27 cellular contexts compared by ENCODE assay signal in the genomic region with DNA sequence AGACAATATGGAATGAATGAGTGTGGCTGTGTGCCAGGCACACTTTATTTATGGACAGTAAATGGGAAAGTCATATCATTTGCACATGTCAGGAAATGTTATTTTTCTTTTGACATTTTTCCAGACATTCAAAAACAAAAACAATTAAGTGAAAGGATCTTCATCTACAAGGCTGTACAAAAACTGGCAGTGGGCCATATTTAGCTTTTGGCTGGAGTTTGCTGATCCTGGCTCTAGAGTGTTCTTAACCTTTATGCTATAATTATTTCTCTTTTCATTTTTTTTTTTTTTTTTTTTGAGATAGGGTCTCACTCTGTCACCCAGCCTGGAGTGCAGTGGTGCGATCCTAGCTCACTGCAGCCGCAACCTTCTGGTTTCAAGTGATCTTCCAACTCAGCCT. TPM values are rescaled to one million over a fixed set of nuclear protein-coding genes. Genes with fewer than 3 reads are reported as not detected.
DNase-seq lines count a peak whose midpoint lies in the region; ATAC-seq, FAIRE-seq and TF ChIP-seq lines count a peak whose summit lies in the region.
"Had no signal": no experiment of that assay in that cellular context is flagged by ENCODE, and none has a peak within 500 bp of the region (broad histone marks: within the 10 kb centered on the region; RNA-seq: fewer than 3 reads in every experiment).

No MANE protein-coding gene starts in this region.

- FAIRE-seq in K562 (lab: Jason Lieb, UNC) = no peak
- FAIRE-seq: GM12891, RCC 7860 had no signal

- in situ Hi-C loops in K562 (cut with MboI) = loop anchor here (10.0 kb wide), 1 partner anchor 340 kb away; no protein-coding TSS in a partner anchor

- no peaks in the 10 kb centered on the region for H3K27me3 ChIP-seq in K562 (ENCODE audit: control insufficient read depth in 2 of 2, insufficient read depth in 2 of 2, low read length in 2 of 2)

- no peaks in the 10 kb centered on the region for H3K9me1 ChIP-seq in K562 (ENCODE audit: control insufficient read depth, insufficient read depth, low read length)

- no peak overlapping the region for H3K4me3 ChIP-seq in K562
- H3K4me3 ChIP-seq: GM23338, HAP-1 had no signal

- no peaks in the 10 kb centered on the region for H3K36me3 ChIP-seq in K562 (ENCODE audit: control insufficient read depth, insufficient read depth, low read length)
- H3K36me3 ChIP-seq: HAP-1 had no signal

- POLR2A ChIA-PET in K562 (lab: Yijun Ruan, JAX) = interaction anchor here (3.3 kb wide), 1 partner anchor 7 kb away, joined by 21 read pairs; a partner anchor contains a TSS

- H3K27ac ChIP-seq in K562 (ENCODE audit: extremely low read depth, low read depth, low read length) = no peak overlapping the region
- H3K27ac ChIP-seq: 22Rv1, C4-2B, HL-60 had no signal

- H3K4me2 ChIP-seq in K562 (ENCODE audit: insufficient read depth, low read length) = no peak overlapping the region
- H3K4me2 ChIP-seq: GM23338 had no signal

- TF ChIP-seq EP300 in K562 (IDR thresholded peaks at IDR 0.05; ENCODE audit: low read length) = no peak

- intact Hi-C loops in K562 (cut with micrococcal nuclease) = no loop called here

- H3K9ac ChIP-seq in K562 (ENCODE audit: insufficient read depth in 1 of 2, low read depth in 2 of 2, low read length in 2 of 2) = no peak overlapping the region

- TF ChIP-seq CTCF in K562 (IDR thresholded peaks at IDR 0.05 in 2 of 3, conservative IDR thresholded peaks at IDR 0.05 in 1 of 3; ENCODE audit: insufficient read depth in 2 of 3, low read depth in 1 of 3, low read length in 3 of 3) = no peak

- DNase-seq in DMS 273 (lab: John Stamatoyannopoulos, UW; ENCODE audit: unreplicated experiment) = peak; percentile 19
- no peak for DNase-seq in DMS 273 treated with DMSO at 0.1 percent for 48 hours (lab: John Stamatoyannopoulos, UW)
- DNase-seq in NCI-H1105 (lab: John Stamatoyannopoulos, UW) = peak; percentile 22
- no peak for DNase-seq in K562 (ENCODE audit: extremely low read depth in 1 of 4, low spot score in 3 of 4)
- peak; percentile 47 to 71 for DNase-seq in lung microvascular endothelial cell (ENCODE audit: low read depth in 2 of 2)
- no peak for DNase-seq in NCI-H1092 (lab: John Stamatoyannopoulos, UW)
- no peak for DNase-seq in NCI-H82 (lab: John Stamatoyannopoulos, UW)
- DNase-seq: ACHN; Calu3; CD8-positive, alpha-beta memory T cell; DMS53; KG1; NCI-H1417; NCI-H1694 treated with DMSO at 0.1 percent for 48 hours; NCI-H510A; OCI-M1 had no signal

- no peak for TF ChIP-seq RAD21 in K562 (CRISPR knock-in tag; conservative IDR thresholded peaks at IDR 0.05 in 1 of 2, IDR thresholded peaks at IDR 0.05 in 1 of 2)

- ATAC-seq in K562 = no peak
- ATAC-seq in GM18511 (IDR thresholded peaks at IDR 0.05; ENCODE audit: unreplicated experiment) = no peak
- ATAC-seq: GM23338, Right ventricle myocardium inferior had no signal

- no peak overlapping the region for H2AFZ ChIP-seq in K562 (ENCODE audit: low read depth, low read length)
- H2AFZ ChIP-seq: GM23338 had no signal

- CTCF ChIA-PET in K562 (lab: Yijun Ruan, JAX; ENCODE audit: low intra/inter-chr PET ratio) = no interaction called here

- no peak for TF ChIP-seq POLR2A in K562 (conservative IDR thresholded peaks at IDR 0.05)

- no peaks in the 10 kb centered on the region for H3K79me2 ChIP-seq in K562 (ENCODE audit: control insufficient read depth, insufficient read depth, low read length)

- BruUV-seq in K562 (replicated peaks; lab: Mats Ljungman, UMichigan) = no TSS peak

- peaks cover 23 to 26% of the 10 kb centered on the region in 2 experiments for H3K4me1 ChIP-seq in K562 (replicated peaks in 1 of 2; ENCODE audit: control insufficient read depth in 2 of 2, insufficient read depth in 2 of 2, low read length in 2 of 2)

- H3K9me3 ChIP-seq in K562 (replicated peaks; ENCODE audit: control insufficient read depth, insufficient read depth, low read depth, low read length) = no peaks in the 10 kb centered on the region
- H3K9me3 ChIP-seq: HAP-1 had no signal

- no peaks in the 10 kb centered on the region; the same call in 1 of the 2 replicates for H4K20me1 ChIP-seq in K562 (replicated peaks; ENCODE audit: control insufficient read depth, insufficient read depth, low read length)

- WGBS in K562 (ENCODE audit: insufficient coverage, low coverage, missing lambda C conversion rate) = no CpG with 5 or more reads among the region's 2 CpGs

TF ChIP-seq in K562, 482 proteins besides CTCF, POLR2A, EP300 and RAD21 (continues in another document):
- TF ChIP-seq NFIX (CRISPR knock-in tag; IDR thresholded peaks at IDR 0.05; ENCODE audit: low read depth) = 0 out of 2 replicates have a peak, but pooled peaks have one; percentile 11
- TF ChIP-seq, protein P1, sequence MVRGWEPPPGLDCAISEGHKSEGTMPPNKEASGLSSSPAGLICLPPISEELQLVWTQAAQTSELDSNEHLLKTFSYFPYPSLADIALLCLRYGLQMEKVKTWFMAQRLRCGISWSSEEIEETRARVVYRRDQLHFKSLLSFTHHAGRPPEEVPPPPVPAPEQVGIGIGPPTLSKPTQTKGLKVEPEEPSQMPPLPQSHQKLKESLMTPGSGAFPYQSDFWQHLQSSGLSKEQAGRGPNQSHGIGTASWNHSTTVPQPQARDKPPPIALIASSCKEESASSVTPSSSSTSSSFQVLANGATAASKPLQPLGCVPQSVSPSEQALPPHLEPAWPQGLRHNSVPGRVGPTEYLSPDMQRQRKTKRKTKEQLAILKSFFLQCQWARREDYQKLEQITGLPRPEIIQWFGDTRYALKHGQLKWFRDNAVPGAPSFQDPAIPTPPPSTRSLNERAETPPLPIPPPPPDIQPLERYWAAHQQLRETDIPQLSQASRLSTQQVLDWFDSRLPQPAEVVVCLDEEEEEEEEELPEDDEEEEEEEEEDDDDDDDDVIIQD (CRISPR knock-in tag; IDR thresholded peaks at IDR 0.05) = no peak

RNA-seq across cellular contexts. Expression of a gene that starts 6.5 kb away (rescaled TPM):
- 5.5 and 15.4 TPM in 2 replicates for total RNA-seq in K562 (2011; cell fraction: chromatin; rRNA removed; ENCODE audit: low replicate concordance)
- 19.5 and 27.3 TPM in 2 replicates for total RNA-seq in K562 (2011; cell fraction: nucleolus; rRNA removed)
- 20.7 and 24.7 TPM in 2 replicates for total RNA-seq in K562 (2011; cell fraction: nucleoplasm; rRNA removed)
- 13.8 and 17.7 TPM in 2 replicates for total RNA-seq in K562 (2014; rRNA removed)
- 6.5 TPM in 2 replicates for total RNA-seq in K562 (2014; rRNA removed; fragmentation: Illumina TruSeq; extraction: Trizol)
- total RNA-seq in K562 (2015; rRNA removed; fragmentation: Illumina TruSeq; extraction: Trizol) = 6.2 and 7.6 TPM in 2 replicates
- 17.9 and 18.9 TPM in 2 replicates for total RNA-seq in K562 (2021)
- polyA plus RNA-seq in K562 (2011; rRNA removed) = 15.1 and 19.2 TPM in 2 replicates
- 20.1 and 36.9 TPM in 2 replicates for polyA plus RNA-seq in K562 (2011; cell fraction: cytosol; rRNA removed)
- polyA plus RNA-seq in K562 (2011; cell fraction: nucleus; rRNA removed) = 11.4 and 12.1 TPM in 2 replicates
- 14.1 and 19.0 TPM in 2 replicates for polyA plus RNA-seq in K562 (2012)
- polyA plus RNA-seq in K562 (2014; fragmentation: Illumina TruSeq; extraction: Trizol) = 4.7 and 6.4 TPM in 2 replicates
- polyA plus RNA-seq in K562 (2014; fragmentation: Nextera tagmentation; extraction: Ambion mirVana) = 1 to 10 TPM; 1.4 to 2.1 TPM
- polyA plus RNA-seq in K562 (2014; rRNA removed) = 9.8 and 11.9 TPM in 2 replicates
- 5.3 and 5.5 TPM in 2 replicates for polyA minus RNA-seq in K562 (2011; rRNA and poly(A)+ RNA removed)
- polyA minus RNA-seq in K562 (2011; cell fraction: cytosol; rRNA and poly(A)+ RNA removed) = 11.5 and 17.7 TPM in 2 replicates
- 5.0 and 6.9 TPM in 2 replicates for polyA minus RNA-seq in K562 (2011; cell fraction: nucleus; rRNA and poly(A)+ RNA removed)
- 0.40 and 0.65 TPM in 2 replicates for total RNA-seq in lung microvascular endothelial cell

RNA-seq across cellular contexts. Expression of a gene that starts 22.2 kb away (rescaled TPM):
- 0.95 and 1.9 TPM in 2 replicates for total RNA-seq in K562 (2011; cell fraction: chromatin; rRNA removed; ENCODE audit: low replicate concordance)
- 1.3 and 1.7 TPM in 2 replicates for total RNA-seq in K562 (2011; cell fraction: nucleolus; rRNA removed)
- 1.5 and 2.5 TPM in 2 replicates for total RNA-seq in K562 (2011; cell fraction: nucleoplasm; rRNA removed)
- total RNA-seq in K562 (2014; rRNA removed) = 1.0 and 1.5 TPM in 2 replicates
- total RNA-seq in K562 (2014; rRNA removed; fragmentation: Illumina TruSeq; extraction: Trizol) = 0.26 and 0.44 TPM in 2 replicates
- 0.62 and 0.68 TPM in 2 replicates for total RNA-seq in K562 (2015; rRNA removed; fragmentation: Illumina TruSeq; extraction: Trizol)
- 6.2 and 7.0 TPM in 2 replicates for total RNA-seq in K562 (2021)
- 0.75 and 0.81 TPM in 2 replicates for polyA plus RNA-seq in K562 (2011; rRNA removed)
- polyA plus RNA-seq in K562 (2011; cell fraction: cytosol; rRNA removed) = 2.2 and 3.2 TPM in 2 replicates
- polyA plus RNA-seq in K562 (2011; cell fraction: nucleus; rRNA removed) = 0.86 and 1.5 TPM in 2 replicates
- polyA plus RNA-seq in K562 (2012) = 5.6 and 11.4 TPM in 2 replicates
- polyA plus RNA-seq in K562 (2014; fragmentation: Illumina TruSeq; extraction: Trizol) = 2.9 and 3.9 TPM in 2 replicates
- under 1 TPM; 0.14 to 0.15 TPM for polyA plus RNA-seq in K562 (2014; fragmentation: Nextera tagmentation; extraction: Ambion mirVana)
- 1.7 TPM in 2 replicates for polyA plus RNA-seq in K562 (2014; rRNA removed)
- polyA minus RNA-seq in K562 (2011; rRNA and poly(A)+ RNA removed) = 0.51 and 1.4 TPM in 2 replicates
- polyA minus RNA-seq in K562 (2011; cell fraction: cytosol; rRNA and poly(A)+ RNA removed) = 8.2 and 9.8 TPM in 2 replicates
- 0.81 and 2.2 TPM in 2 replicates for polyA minus RNA-seq in K562 (2011; cell fraction: nucleus; rRNA and poly(A)+ RNA removed)
- not detected in 2 replicates for total RNA-seq in lung microvascular endothelial cell
- total RNA-seq: HT-29 had no signal

RNA-seq across cellular contexts. Expression of a gene that starts 42.7 kb away (rescaled TPM):
- 0.69 TPM in 2 replicates for total RNA-seq in K562 (2011; cell fraction: chromatin; rRNA removed; ENCODE audit: low replicate concordance)
- 0.39 and 0.67 TPM in 2 replicates for total RNA-seq in K562 (2011; cell fraction: nucleolus; rRNA removed)
- total RNA-seq in K562 (2011; cell fraction: nucleoplasm; rRNA removed) = 0.37 TPM in 1 of 2 replicates, not detected in the other
- 0.09 and 0.16 TPM in 2 replicates for total RNA-seq in K562 (2014; rRNA removed)
- total RNA-seq in K562 (2014; rRNA removed; fragmentation: Illumina TruSeq; extraction: Trizol) = 0.18 TPM in 1 of 2 replicates, not detected in the other
- 0.15 and 0.43 TPM in 2 replicates for total RNA-seq in K562 (2015; rRNA removed; fragmentation: Illumina TruSeq; extraction: Trizol)
- total RNA-seq in K562 (2021) = 0.49 and 0.78 TPM in 2 replicates
- 0.29 and 1.1 TPM in 2 replicates for polyA plus RNA-seq in K562 (2011; rRNA removed)
- polyA plus RNA-seq in K562 (2011; cell fraction: cytosol; rRNA removed) = 0.54 and 0.91 TPM in 2 replicates
- 2.0 and 3.1 TPM in 2 replicates for polyA plus RNA-seq in K562 (2011; cell fraction: nucleus; rRNA removed)
- 0.68 and 1.4 TPM in 2 replicates for polyA plus RNA-seq in K562 (2012)
- 0.33 and 0.34 TPM in 2 replicates for polyA plus RNA-seq in K562 (2014; fragmentation: Illumina TruSeq; extraction: Trizol)
- polyA plus RNA-seq in K562 (2014; fragmentation: Nextera tagmentation; extraction: Ambion mirVana) = under 1 TPM in 1 of 2 experiments, not detected in 1; 0.03 TPM
- 0.19 and 1.2 TPM in 2 replicates for polyA plus RNA-seq in K562 (2014; rRNA removed)
- 0.09 TPM in 1 of 2 replicates, not detected in the other for polyA minus RNA-seq in K562 (2011; rRNA and poly(A)+ RNA removed)
- not detected in 2 replicates for polyA minus RNA-seq in K562 (2011; cell fraction: cytosol; rRNA and poly(A)+ RNA removed)
- polyA minus RNA-seq in K562 (2011; cell fraction: nucleus; rRNA and poly(A)+ RNA removed) = 0.27 and 0.78 TPM in 2 replicates
- total RNA-seq in lung microvascular endothelial cell = not detected in 2 replicates
- total RNA-seq: Calu3, HT-29, SK-MEL-5 had no signal

Comparison
In these comparisons a context has a peak if more than half of its experiments do, and no peak if none do; other contexts are left out.
1. DNase-seq: peak in DMS 273 (single experiment), NCI-H1105 (single experiment) and lung microvascular endothelial cell (2 of 2); none in DMS 273 treated with DMSO at 0.1 percent for 48 hours (single experiment), K562 (0 of 4), NCI-H1092 (single experiment) and NCI-H82 (single experiment).